In genomic region chr1:72557446-72558049, GRCh38 we compare ENCODE assay signal across 12 cellular contexts.
DNase-seq lines count a peak whose midpoint lies in the region; ATAC-seq and TF ChIP-seq lines count a peak whose summit lies in the region.
"Had no signal": no experiment of that assay in that cellular context is flagged by ENCODE, and none has a peak within 500 bp of the region (broad histone marks: within the 10 kb centered on the region; RNA-seq: fewer than 3 reads in every experiment).

No MANE protein-coding gene starts in this region.

- CTCF ChIA-PET in AG04449 (lab: Yijun Ruan, JAX): interaction anchor here (1.0 to 1.7 kb wide), 8 partner anchors 9 to 272 kb away, joined by 3 to 8 read pairs (median 4); no protein-coding TSS in a partner anchor

- H3K4me3 Mint-ChIP-seq in stimulated activated effector memory CD8-positive, alpha-beta T cell treated with anti-CD3 and anti-CD28 coated beads, Interleukin-12 subunit alpha, Interleukin-12 subunit beta, amount 100 ng/mL, for 72 hours: no peak overlapping the region
- H3K4me3 Mint-ChIP-seq: activated CD4-positive, alpha-beta memory T cell treated with anti-CD3 and anti-CD28 coated beads, Interleukin-2, amount 10 ng/mL, durations not matched to agents 7 days and 5 days; naive B cell had no signal

- TF ChIP-seq CTCF in AG04449 (IDR thresholded peaks at IDR 0.05; ENCODE audit: insufficient read depth, low read length, missing control alignments) (peak; percentile 56), GM12875 (IDR thresholded peaks at IDR 0.05; ENCODE audit: borderline replicate concordance, insufficient read depth, low read depth, low read length) (0 out of 2 replicates have a peak, but pooled peaks have one; percentile 12)

- H3K36me3 Mint-ChIP-seq in activated naive CD4-positive, alpha-beta T cell treated with anti-CD3 and anti-CD28 coated beads, Interleukin-2, amount 50 U/mL, for 72 hours: no peaks in the 10 kb centered on the region
- no peaks in the 10 kb centered on the region for H3K36me3 Mint-ChIP-seq in stimulated activated effector memory CD8-positive, alpha-beta T cell treated with anti-CD3 and anti-CD28 coated beads, Interleukin-12 subunit alpha, Interleukin-12 subunit beta, amount 100 ng/mL, for 72 hours
- H3K36me3 Mint-ChIP-seq: naive B cell had no signal

- H3K4me1 Mint-ChIP-seq in stimulated activated effector memory CD8-positive, alpha-beta T cell treated with anti-CD3 and anti-CD28 coated beads, Interleukin-12 subunit alpha, Interleukin-12 subunit beta, amount 100 ng/mL, for 72 hours: no peaks in the 10 kb centered on the region
- H3K4me1 Mint-ChIP-seq: activated CD4-positive, alpha-beta memory T cell treated with anti-CD3 and anti-CD28 coated beads, Interleukin-2, amount 10 ng/mL, durations not matched to agents 7 days and 5 days; naive B cell had no signal

- ATAC-seq in SK-N-SH treated with all-trans-retinoic acid at 6 μM for 48 hours (peak; percentile 74), GM18502 (IDR thresholded peaks at IDR 0.05; ENCODE audit: poor library complexity, unreplicated experiment) (no peak)
- ATAC-seq in activated naive CD4-positive, alpha-beta T cell treated with anti-CD3 and anti-CD28 coated beads, Interleukin-2, amount 50 U/mL, for 72 hours: no peak
- ATAC-seq in stimulated activated effector memory CD8-positive, alpha-beta T cell treated with anti-CD3 and anti-CD28 coated beads, Interleukin-12 subunit alpha, Interleukin-12 subunit beta, amount 100 ng/mL, for 72 hours: no peak
- ATAC-seq: HCT116 had no signal

- H3K4me3 ChIP-seq in AG04449 (ENCODE audit: low read depth, low read length) (no peak overlapping the region), GM12875 (ENCODE audit: low read depth, low read length) (no peak overlapping the region)
- H3K4me3 ChIP-seq: coronary artery had no signal

- POLR2A ChIA-PET in AG04449 (lab: Yijun Ruan, JAX): no interaction called here

- no peak overlapping the region for H3K27ac Mint-ChIP-seq in activated naive CD4-positive, alpha-beta T cell treated with anti-CD3 and anti-CD28 coated beads, Interleukin-2, amount 50 U/mL, for 72 hours
- no peak overlapping the region for H3K27ac Mint-ChIP-seq in stimulated activated effector memory CD8-positive, alpha-beta T cell treated with anti-CD3 and anti-CD28 coated beads, Interleukin-12 subunit alpha, Interleukin-12 subunit beta, amount 100 ng/mL, for 72 hours
- H3K27ac Mint-ChIP-seq: activated CD4-positive, alpha-beta memory T cell treated with anti-CD3 and anti-CD28 coated beads, Interleukin-2, amount 10 ng/mL, durations not matched to agents 7 days and 5 days; naive B cell had no signal

- no peak for DNase-seq in AG04449 (ENCODE audit: low read depth, low spot score)
- DNase-seq in iPS DF 4.7 (ENCODE audit: extremely low read depth, low spot score): peak; percentile 22
- DNase-seq in NCI-H1092 treated with DMSO at 0.1 percent for 48 hours (lab: John Stamatoyannopoulos, UW): no peak
- no peak for DNase-seq in activated naive CD4-positive, alpha-beta T cell treated with anti-CD3 and anti-CD28 coated beads, Interleukin-2, amount 50 U/mL, for 72 hours (ENCODE audit: low spot score in 2 of 2)
- DNase-seq in stimulated activated effector memory CD8-positive, alpha-beta T cell treated with anti-CD3 and anti-CD28 coated beads, Interleukin-12 subunit alpha, Interleukin-12 subunit beta, amount 100 ng/mL, for 72 hours (ENCODE audit: low spot score in 2 of 2): no peak
- DNase-seq: activated CD4-positive, alpha-beta memory T cell treated with anti-CD3 and anti-CD28 coated beads, Interleukin-2, amount 10 ng/mL, durations not matched to agents 7 days and 5 days; naive B cell had no signal

- peaks cover 4% of the 10 kb centered on the region in 2 donors for H3K9me3 Mint-ChIP-seq in activated naive CD4-positive, alpha-beta T cell treated with anti-CD3 and anti-CD28 coated beads, Interleukin-2, amount 50 U/mL, for 72 hours
- H3K9me3 Mint-ChIP-seq in stimulated activated effector memory CD8-positive, alpha-beta T cell treated with anti-CD3 and anti-CD28 coated beads, Interleukin-12 subunit alpha, Interleukin-12 subunit beta, amount 100 ng/mL, for 72 hours: peaks cover 19% of the 10 kb centered on the region

TF ChIP-seq in SK-N-SH treated with all-trans-retinoic acid at 6 μM for 48 hours, 23 proteins besides CTCF, POLR2A, EP300 and RAD21:
- TF ChIP-seq ZFP30 (CRISPR knock-in tag; IDR thresholded peaks at IDR 0.05): no peak
- TF ChIP-seq BACH2 (CRISPR knock-in tag; IDR thresholded peaks at IDR 0.05; ENCODE audit: borderline replicate concordance): no peak
- no peak for TF ChIP-seq CSDC2 (CRISPR knock-in tag; IDR thresholded peaks at IDR 0.05)
- no peak for TF ChIP-seq TSHZ2 (CRISPR knock-in tag; IDR thresholded peaks at IDR 0.05)
- TF ChIP-seq ZFP3 (CRISPR knock-in tag; IDR thresholded peaks at IDR 0.05): no peak
- TF ChIP-seq ARNTL (CRISPR knock-in tag; IDR thresholded peaks at IDR 0.05; ENCODE audit: borderline replicate concordance, low read depth): no peak
- TF ChIP-seq POU6F1 (CRISPR knock-in tag; IDR thresholded peaks at IDR 0.05; ENCODE audit: borderline replicate concordance, low read depth): no peak
- no peak for TF ChIP-seq PATZ1 (CRISPR knock-in tag; IDR thresholded peaks at IDR 0.05; ENCODE audit: borderline replicate concordance)
- TF ChIP-seq ZC3H10 (CRISPR knock-in tag; IDR thresholded peaks at IDR 0.05): no peak
- no peak for TF ChIP-seq PPARA (CRISPR knock-in tag; IDR thresholded peaks at IDR 0.05; ENCODE audit: borderline replicate concordance)
TF ChIP-seq in SK-N-SH treated with all-trans-retinoic acid at 6 μM for 48 hours: peak in this region for 0.
